Comparison of ENCODE assay signal across 8 cellular contexts in genomic region chr16:70438325-70438982, GRCh38. TPM values are rescaled to one million over a fixed set of nuclear protein-coding genes. Genes with fewer than 3 reads are reported as not detected.
DNase-seq lines count a peak whose midpoint lies in the region; ATAC-seq and TF ChIP-seq lines count a peak whose summit lies in the region.

No MANE protein-coding gene starts in this region.

- under 1% methylated on average over 50 of the region's 50 CpGs for whole genome bisulfite sequencing in right cardiac atrium

- POLR2A ChIA-PET in AG04449 (lab: Yijun Ruan, JAX), result interaction anchor here (0.7 to 3.3 kb wide), 5 partner anchors 10 to 80 kb away, joined by 3 to 19 read pairs (median 3); no protein-coding TSS in a partner anchor
- POLR2A ChIA-PET in activated CD8-positive, alpha-beta T cell treated with anti-CD3 and anti-CD28 coated beads, Interleukin-2, amount 10 ng/mL, durations not matched to agents 7 days and 5 days (lab: Charles Lee), result interaction anchor here (0.8 to 2.5 kb wide), 7 partner anchors 9 to 874 kb away, joined by 3 to 30 read pairs (median 5); partner anchors contain the start of gene DDX19A

- DNase-seq in AG04449 (ENCODE audit: low read depth, low spot score) (no peak), H4 (ENCODE audit: low spot score) (peak; percentile 3), right cardiac atrium (peak in 2 of 3 donors; percentile 52 to 83), NCI-H524 treated with DMSO at 0.1 percent for 48 hours (lab: John Stamatoyannopoulos, UW) (no peak)
- DNase-seq in activated CD8-positive, alpha-beta T cell treated with anti-CD3 and anti-CD28 coated beads, Interleukin-2, amount 10 ng/mL, durations not matched to agents 7 days and 5 days, result peak; percentile 29
- no peak for DNase-seq in effector CD8-positive, alpha-beta T cell (lab: John Stamatoyannopoulos, UW)

- no peaks in the 10 kb centered on the region for H3K9me3 ChIP-seq in right cardiac atrium (ENCODE audit: control insufficient read depth, low read length)

- H3K27me3 Mint-ChIP-seq in activated CD8-positive, alpha-beta T cell treated with anti-CD3 and anti-CD28 coated beads, Interleukin-2, amount 10 ng/mL, durations not matched to agents 7 days and 5 days (ENCODE audit: low read depth), result no peaks in the 10 kb centered on the region

- no peak for TF ChIP-seq CTCF in AG04449 (IDR thresholded peaks at IDR 0.05; ENCODE audit: insufficient read depth, low read length, missing control alignments)

- peaks cover 20% of the 10 kb centered on the region for H3K4me1 ChIP-seq in right cardiac atrium (ENCODE audit: control insufficient read depth, insufficient read depth, low read length)

- H3K4me3 ChIP-seq in AG04449 (ENCODE audit: low read depth, low read length) (peak overlapping the region; percentile 92), right cardiac atrium (ENCODE audit: low read length) (peak overlapping the region; percentile 93), skin epidermis (peak overlapping the region; percentile 55 to 74 (median 65))

- H3K27ac Mint-ChIP-seq in activated CD8-positive, alpha-beta T cell treated with anti-CD3 and anti-CD28 coated beads, Interleukin-2, amount 10 ng/mL, durations not matched to agents 7 days and 5 days, result peak overlapping the region; percentile 91

- H3K27me3 ChIP-seq in right cardiac atrium (ENCODE audit: control insufficient read depth, insufficient read depth), result no peaks in the 10 kb centered on the region

- intact Hi-C loops in right cardiac atrium (cut with DNase I), result loop anchor here in 2 of 4 donors (10.0 kb wide), 1 partner anchor 54 kb away; no protein-coding TSS in a partner anchor

- CTCF ChIA-PET in AG04449 (lab: Yijun Ruan, JAX), result interaction anchor here (1.0 to 2.1 kb wide), 3 partner anchors 15 to 21 kb away, joined by 3 to 10 read pairs (median 4); partner anchors contain the start of gene FCSK
- CTCF ChIA-PET in activated CD8-positive, alpha-beta T cell treated with anti-CD3 and anti-CD28 coated beads, Interleukin-2, amount 10 ng/mL, durations not matched to agents 7 days and 5 days (lab: Charles Lee), result interaction anchor here (0.6 to 3.0 kb wide), 5 partner anchors 15 to 58 kb away, joined by 3 to 12 read pairs (median 5); partner anchors contain the start of gene FCSK

- peak overlapping the region; percentile 88 for H3K4me3 Mint-ChIP-seq in activated CD8-positive, alpha-beta T cell treated with anti-CD3 and anti-CD28 coated beads, Interleukin-2, amount 10 ng/mL, durations not matched to agents 7 days and 5 days

- ATAC-seq in activated CD8-positive, alpha-beta T cell treated with anti-CD3 and anti-CD28 coated beads, Interleukin-2, amount 10 ng/mL, durations not matched to agents 7 days and 5 days, result peak; percentile 5
- ATAC-seq in right cardiac atrium, result peak; percentile 8 to 22
- ATAC-seq in GM18870 (IDR thresholded peaks at IDR 0.05; ENCODE audit: unreplicated experiment), result no peak

- H3K4me1 Mint-ChIP-seq in activated CD8-positive, alpha-beta T cell treated with anti-CD3 and anti-CD28 coated beads, Interleukin-2, amount 10 ng/mL, durations not matched to agents 7 days and 5 days (ENCODE audit: low read depth), result peaks cover 39% of the 10 kb centered on the region

- H3K36me3 Mint-ChIP-seq in activated CD8-positive, alpha-beta T cell treated with anti-CD3 and anti-CD28 coated beads, Interleukin-2, amount 10 ng/mL, durations not matched to agents 7 days and 5 days (ENCODE audit: low read depth), result peaks cover 11% of the 10 kb centered on the region

- no peaks in the 10 kb centered on the region for H3K9me3 Mint-ChIP-seq in activated CD8-positive, alpha-beta T cell treated with anti-CD3 and anti-CD28 coated beads, Interleukin-2, amount 10 ng/mL, durations not matched to agents 7 days and 5 days (ENCODE audit: insufficient read depth)

- peak overlapping the region; percentile 22 for H3K27ac ChIP-seq in right cardiac atrium (ENCODE audit: low read length)
- H3K27ac ChIP-seq in skin epidermis, result peak overlapping the region; percentile 1 to 93 (median 78)

RNA-seq across cellular contexts. Expression of gene ST3GAL2, which starts 0.4 kb away (rescaled TPM):
- total RNA-seq in H4 (2014; rRNA removed; shearing (Covaris generic)), result 20.8 and 30.6 TPM in 2 replicates
- total RNA-seq in activated CD8-positive, alpha-beta T cell treated with anti-CD3 and anti-CD28 coated beads, Interleukin-2, amount 10 ng/mL, durations not matched to agents 7 days and 5 days, result 10 to 100 TPM; 34.1 to 39.0 TPM
- 10 to 100 TPM; 15.4 to 21.3 (median 19.9) TPM for total RNA-seq in right cardiac atrium
- 13.3 TPM for polyA plus RNA-seq in right cardiac atrium

RNA-seq across cellular contexts. Expression of gene FCSK, which starts 15.9 kb away (rescaled TPM):
- 2.0 and 2.9 TPM in 2 replicates for total RNA-seq in H4 (2014; rRNA removed; shearing (Covaris generic))
- 10 to 100 TPM; 17.3 to 18.8 TPM for total RNA-seq in activated CD8-positive, alpha-beta T cell treated with anti-CD3 and anti-CD28 coated beads, Interleukin-2, amount 10 ng/mL, durations not matched to agents 7 days and 5 days
- total RNA-seq in right cardiac atrium, result 10 to 100 TPM; 10.4 to 12.3 (median 11.7) TPM
- 8.3 TPM for polyA plus RNA-seq in right cardiac atrium

Comparison
In these comparisons a context has a peak if more than half of its experiments do, and no peak if none do; other contexts are left out.
1. DNase-seq: peak in H4 (single experiment), activated CD8-positive, alpha-beta T cell treated with anti-CD3 and anti-CD28 coated beads, Interleukin-2, amount 10 ng/mL, durations not matched to agents 7 days and 5 days (single experiment) and right cardiac atrium (2 of 3); none in AG04449 (single experiment), NCI-H524 treated with DMSO at 0.1 percent for 48 hours (single experiment) and effector CD8-positive, alpha-beta T cell (single experiment).
2. Peak in every context shown above with its lines, with median percentiles within 50 percentile points of each other: H3K4me3 ChIP-seq.